ENCODE assay signal across 8 cellular contexts in the genomic region with DNA sequence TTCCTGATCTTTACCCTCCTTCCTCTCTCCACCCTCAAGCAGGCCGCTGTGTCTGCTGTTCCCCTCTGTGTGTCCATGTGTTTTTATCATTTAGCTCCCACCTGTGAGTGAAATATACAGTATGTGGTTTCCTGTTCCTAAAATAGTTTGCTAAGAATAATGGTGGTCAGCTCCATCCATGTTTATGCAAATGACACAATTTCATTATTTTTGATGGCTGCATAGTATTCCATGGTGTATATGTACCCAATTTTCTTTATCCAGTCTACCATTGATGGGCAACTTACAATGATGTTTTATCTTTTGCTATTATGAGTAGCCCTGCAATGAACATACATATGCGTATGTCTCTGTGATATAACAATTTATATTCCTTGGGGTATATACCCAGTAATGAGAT.
"Had no signal": no experiment of that assay in that cellular context is flagged by ENCODE, and none has a peak within 500 bp of the region (broad histone marks: within the 10 kb centered on the region; RNA-seq: fewer than 3 reads in every experiment).

No MANE protein-coding gene starts in this region.

- H3K4me3 ChIP-seq: GM12878 had no signal

- FAIRE-seq: G401.6, GM12878, GM12891, GM12892, GM18507, GM19239 had no signal

- ATAC-seq: GM12878 had no signal

- DNase-seq: GDM1, GF-D8 had no signal
